Comparison of ENCODE assay signal across 1 cellular context in the genomic region with DNA sequence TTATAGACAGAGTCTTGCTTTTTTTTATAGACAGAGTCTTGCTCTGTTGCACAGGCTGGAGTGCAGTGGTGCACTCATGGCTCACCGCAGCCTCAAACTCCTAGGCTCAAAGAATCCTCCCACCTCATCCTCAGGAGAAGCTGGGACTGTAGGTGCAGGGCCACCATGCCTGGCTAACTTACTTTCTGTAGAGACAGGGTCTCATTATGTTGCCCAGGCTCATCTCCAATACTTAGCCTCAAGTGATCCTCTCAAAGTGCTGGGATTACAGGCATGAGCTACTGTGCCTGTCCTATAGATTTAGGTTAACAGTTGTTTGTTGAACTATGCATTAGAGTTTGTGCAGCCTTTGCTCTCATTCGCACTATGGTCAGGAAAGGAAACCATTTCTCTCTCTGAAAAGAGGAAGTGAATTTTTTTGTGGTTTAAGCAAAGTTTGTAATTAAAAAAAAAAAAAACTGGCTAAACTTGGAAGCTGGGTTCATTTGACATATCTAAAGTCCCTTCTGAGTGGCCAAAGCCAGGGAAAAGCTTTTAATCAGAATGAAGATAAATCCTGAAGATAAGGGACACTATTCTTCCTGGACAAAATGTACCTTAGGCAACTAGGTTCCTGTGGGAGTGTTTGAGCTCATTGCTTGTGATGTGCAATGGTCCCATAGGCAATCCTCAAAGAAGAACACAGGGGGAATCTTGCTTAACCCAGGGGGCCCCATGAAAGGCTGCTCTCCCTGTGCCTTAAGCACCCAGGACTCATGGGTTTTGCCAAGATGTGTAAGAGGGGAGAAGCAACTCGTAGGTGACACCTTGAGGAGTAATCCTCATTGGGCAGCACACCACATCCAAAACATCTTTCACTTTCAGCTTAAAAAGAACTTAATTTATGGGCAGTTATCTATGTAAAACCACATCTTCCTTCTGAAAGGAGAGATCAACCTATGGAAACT.
TF ChIP-seq lines count a peak whose summit lies in the region.

No MANE protein-coding gene starts in this region.

TF ChIP-seq in GM12878, 131 proteins besides CTCF, POLR2A, EP300 and RAD21 (continued from another document):
- TF ChIP-seq CUX1 (IDR thresholded peaks at IDR 0.05; ENCODE audit: insufficient replicate concordance, low read depth, low read length) (no peak), SKIL (IDR thresholded peaks at IDR 0.05; ENCODE audit: low read depth, poor library complexity, severe bottlenecking) (peak; percentile 66), STAT1 (conservative IDR thresholded peaks at IDR 0.05) (no peak), TCF3 (IDR thresholded peaks at IDR 0.05; ENCODE audit: borderline replicate concordance, insufficient read depth, low read depth, low read length) (no peak), CEBPZ (IDR thresholded peaks at IDR 0.05; ENCODE audit: low read depth, low read length) (no peak), NFXL1 (IDR thresholded peaks at IDR 0.05; ENCODE audit: borderline replicate concordance) (no peak), JUNB (IDR thresholded peaks at IDR 0.05) (peak; percentile 33; the same call in 1 of the 2 replicates), HDAC6 (IDR thresholded peaks at IDR 0.05; ENCODE audit: unreplicated experiment) (no peak), PAX5 (IDR thresholded peaks at IDR 0.05; ENCODE audit: borderline replicate concordance, low read depth, low read length) (peak; percentile 47; the same call in 1 of the 2 replicates), MXI1 (IDR thresholded peaks at IDR 0.05; ENCODE audit: low read depth, low read length) (no peak), CREB1 (IDR thresholded peaks at IDR 0.05; ENCODE audit: low read depth) (no peak), NRF1 (conservative IDR thresholded peaks at IDR 0.05; ENCODE audit: low read depth, low read length) (no peak), ATF3 (IDR thresholded peaks at IDR 0.05; ENCODE audit: borderline replicate concordance, extremely low read depth, low read depth, low read length) (no peak), CREM (IDR thresholded peaks at IDR 0.05; ENCODE audit: low read depth) (0 out of 2 replicates have a peak, but pooled peaks have one; percentile 33), MEF2B (IDR thresholded peaks at IDR 0.05; ENCODE audit: partially characterized antibody, poor library complexity, severe bottlenecking) (peak; percentile 58), CHD4 (IDR thresholded peaks at IDR 0.05) (no peak), ZSCAN29 (IDR thresholded peaks at IDR 0.05) (peak; percentile 91), SUPT20H (IDR thresholded peaks at IDR 0.05; ENCODE audit: borderline replicate concordance, control insufficient read depth, low read depth, low read length) (no peak), CBFB (IDR thresholded peaks at IDR 0.05; ENCODE audit: low read depth) (peak; percentile 49; the same call in 1 of the 2 replicates), KLF5 (IDR thresholded peaks at IDR 0.05; ENCODE audit: partially characterized antibody) (no peak), SMC3 (IDR thresholded peaks at IDR 0.05; ENCODE audit: borderline replicate concordance, low read length) (no peak; the same call in 1 of the 2 replicates), ZZZ3 (IDR thresholded peaks at IDR 0.05; ENCODE audit: control insufficient read depth, insufficient read length, low read depth) (no peak), SMARCA5 (IDR thresholded peaks at IDR 0.05) (peak; percentile 42), FOXM1 (IDR thresholded peaks at IDR 0.05; ENCODE audit: low read depth, low read length) (peak; percentile 59; the same call in 1 of the 2 replicates), SREBF2 (IDR thresholded peaks at IDR 0.05; ENCODE audit: low read length) (no peak), SUZ12 (IDR thresholded peaks at IDR 0.05; ENCODE audit: unreplicated experiment) (no peak), FOS (IDR thresholded peaks at IDR 0.05; ENCODE audit: borderline replicate concordance, extremely low read depth, insufficient read length) (no peak), HCFC1 (IDR thresholded peaks at IDR 0.05; ENCODE audit: low read length) (no peak), RELB (IDR thresholded peaks at IDR 0.05; ENCODE audit: low read depth) (peak; percentile 80; the same call in 1 of the 2 replicates), TCF7 (IDR thresholded peaks at IDR 0.05; ENCODE audit: borderline replicate concordance) (no peak), CBX3 (IDR thresholded peaks at IDR 0.05; ENCODE audit: borderline replicate concordance, low read depth) (no peak), NBN (IDR thresholded peaks at IDR 0.05) (peak; percentile 80), SIX5 (IDR thresholded peaks at IDR 0.05; ENCODE audit: low read depth, low read length, severe bottlenecking) (no peak), NR2C2 (IDR thresholded peaks at IDR 0.05; ENCODE audit: borderline replicate concordance, control insufficient read depth, insufficient read length, low read depth) (no peak), LARP7 (IDR thresholded peaks at IDR 0.05) (no peak)
- TF ChIP-seq, protein P1, sequence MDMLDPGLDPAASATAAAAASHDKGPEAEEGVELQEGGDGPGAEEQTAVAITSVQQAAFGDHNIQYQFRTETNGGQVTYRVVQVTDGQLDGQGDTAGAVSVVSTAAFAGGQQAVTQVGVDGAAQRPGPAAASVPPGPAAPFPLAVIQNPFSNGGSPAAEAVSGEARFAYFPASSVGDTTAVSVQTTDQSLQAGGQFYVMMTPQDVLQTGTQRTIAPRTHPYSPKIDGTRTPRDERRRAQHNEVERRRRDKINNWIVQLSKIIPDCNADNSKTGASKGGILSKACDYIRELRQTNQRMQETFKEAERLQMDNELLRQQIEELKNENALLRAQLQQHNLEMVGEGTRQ (IDR thresholded peaks at IDR 0.05; ENCODE audit: borderline replicate concordance, low read depth, low read length): no peak
- TF ChIP-seq, protein P2, sequence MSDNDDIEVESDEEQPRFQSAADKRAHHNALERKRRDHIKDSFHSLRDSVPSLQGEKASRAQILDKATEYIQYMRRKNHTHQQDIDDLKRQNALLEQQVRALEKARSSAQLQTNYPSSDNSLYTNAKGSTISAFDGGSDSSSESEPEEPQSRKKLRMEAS (IDR thresholded peaks at IDR 0.05; ENCODE audit: low read depth, low read length): no peak
TF ChIP-seq in GM12878: peak in this region for 41.
